Comparison of ENCODE assay signal across 25 cellular contexts in the genomic region with DNA sequence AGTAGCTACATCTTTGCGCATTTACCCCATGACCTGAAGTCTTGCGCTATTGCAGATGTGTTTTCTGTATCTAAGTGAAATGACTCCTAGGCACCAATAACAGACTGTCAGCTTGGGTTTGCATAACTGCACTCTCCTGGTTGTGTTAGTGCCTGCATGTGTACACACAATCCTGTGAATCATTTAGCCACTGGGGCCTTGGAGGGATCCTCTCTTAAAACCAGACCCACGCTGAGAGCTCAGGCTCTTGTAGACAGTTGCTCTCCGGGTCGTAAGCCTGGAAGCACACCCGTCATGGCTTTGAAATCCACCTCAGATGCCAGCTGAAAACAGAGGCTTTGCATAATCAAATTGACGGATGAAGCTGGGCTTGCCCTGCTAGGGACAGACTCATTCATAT.
DNase-seq lines count a peak whose midpoint lies in the region; ATAC-seq, FAIRE-seq and TF ChIP-seq lines count a peak whose summit lies in the region.
"Had no signal": no experiment of that assay in that cellular context is flagged by ENCODE, and none has a peak within 500 bp of the region (broad histone marks: within the 10 kb centered on the region; RNA-seq: fewer than 3 reads in every experiment).

No MANE protein-coding gene starts in this region.

- H3K4me3 ChIP-seq in GM23248 (no peak overlapping the region), bronchial epithelial cell (ENCODE audit: low read depth, low read length) (no peak overlapping the region)
- H3K4me3 ChIP-seq: HAP-1 had no signal

- H3K36me3 Mint-ChIP-seq in activated CD4-positive, alpha-beta memory T cell treated with anti-CD3 and anti-CD28 coated beads for 36 hours: no peaks in the 10 kb centered on the region

- H3K4me2 ChIP-seq in GM23248 (ENCODE audit: unreplicated experiment): no peak overlapping the region

- no peaks in the 10 kb centered on the region for H3K36me3 ChIP-seq in GM23248 (ENCODE audit: low read depth)
- H3K36me3 ChIP-seq in bronchial epithelial cell (ENCODE audit: control insufficient read depth, insufficient read depth, low read length): no peaks in the 10 kb centered on the region
- H3K36me3 ChIP-seq: BE2C, HAP-1 had no signal

- peak; percentile 54 for DNase-seq in AG08395 (ENCODE audit: low spot score)
- peak; percentile 63 for DNase-seq in GM23248
- peak; percentile 3 for DNase-seq in bronchial epithelial cell (ENCODE audit: low read depth)
- DNase-seq in left lobe of liver (ENCODE audit: low spot score): peak; percentile 50
- DNase-seq in activated CD4-positive, alpha-beta memory T cell treated with anti-CD3 and anti-CD28 coated beads for 36 hours: no peak
- DNase-seq in activated CD4-positive, CD25-positive, alpha-beta regulatory T cell treated with anti-CD3 and anti-CD28 coated beads, Interleukin-2, amount 50 U/mL, for 72 hours: no peak
- DNase-seq in T-helper 9 cell: no peak
- DNase-seq: 8988T, BE2C, DMS53, GDM1, KG1, MV-4-11, NCI-H1105 treated with DMSO at 0.1 percent for 48 hours, NCI-H2081, NCI-H2171, NCI-H345, NCI-H524, PC-3, RPMI8226, SHP77, SW 1271 had no signal

- H3K79me2 ChIP-seq in GM23248 (ENCODE audit: insufficient read depth): no peaks in the 10 kb centered on the region

- H3K27ac Mint-ChIP-seq in activated CD4-positive, alpha-beta memory T cell treated with anti-CD3 and anti-CD28 coated beads for 36 hours: no peak overlapping the region

- H2AFZ ChIP-seq in GM23248: no peak overlapping the region

- no peaks in the 10 kb centered on the region for H4K20me1 ChIP-seq in GM23248 (ENCODE audit: insufficient read depth)

- no peaks in the 10 kb centered on the region for H3K9me2 ChIP-seq in GM23248 (ENCODE audit: insufficient read depth)

- 14 to 20% methylated on average over 7 of the region's 7 CpGs for WGBS in GM23248 (ENCODE audit: low coverage in 1 of 2, low lambda C conversion rate in 2 of 2, missing lambda C conversion rate in 2 of 2), 2 experiments

- intact Hi-C loops in activated CD4-positive, alpha-beta memory T cell treated with anti-CD3 and anti-CD28 coated beads for 36 hours (cut with micrococcal nuclease): no loop called here

- no peaks in the 10 kb centered on the region for H3F3A ChIP-seq in GM23248 (ENCODE audit: insufficient read depth)

- no peaks in the 10 kb centered on the region for H3K9me3 ChIP-seq in GM23248 (ENCODE audit: low read depth)
- H3K9me3 ChIP-seq: BE2C, HAP-1 had no signal

- POLR2A ChIA-PET in activated CD4-positive, alpha-beta memory T cell treated with anti-CD3 and anti-CD28 coated beads for 36 hours (lab: Charles Lee): no interaction called here

- H3K4me3 Mint-ChIP-seq in activated CD4-positive, alpha-beta memory T cell treated with anti-CD3 and anti-CD28 coated beads for 36 hours: no peak overlapping the region

- CTCF ChIA-PET in activated CD4-positive, alpha-beta memory T cell treated with anti-CD3 and anti-CD28 coated beads for 36 hours (lab: Charles Lee): no interaction called here

- peak; percentile 75 for ATAC-seq in left lobe of liver
- ATAC-seq in GM19328 (IDR thresholded peaks at IDR 0.05; ENCODE audit: unreplicated experiment): no peak
- ATAC-seq: PC-3 had no signal

- in situ Hi-C loops in GM23248 (cut with MboI): no loop called here

- H3K27ac ChIP-seq in GM23248: no peak overlapping the region

- no peaks in the 10 kb centered on the region for H3K9me3 Mint-ChIP-seq in activated CD4-positive, alpha-beta memory T cell treated with anti-CD3 and anti-CD28 coated beads for 36 hours

- no peak overlapping the region for H3K9ac ChIP-seq in GM23248

- H3K4me1 Mint-ChIP-seq in activated CD4-positive, alpha-beta memory T cell treated with anti-CD3 and anti-CD28 coated beads for 36 hours (ENCODE audit: low read depth): no peaks in the 10 kb centered on the region

- peak; percentile 18 for FAIRE-seq in bronchial epithelial cell (lab: Jason Lieb, UNC)
- FAIRE-seq: D721Med had no signal

- no peaks in the 10 kb centered on the region for H3K4me1 ChIP-seq in GM23248 (ENCODE audit: insufficient read depth)
- H3K4me1 ChIP-seq: BE2C, HAP-1 had no signal

- H3K27me3 ChIP-seq in GM23248 (replicated peaks; ENCODE audit: insufficient read depth) (peaks cover 27% of the 10 kb centered on the region), bronchial epithelial cell (ENCODE audit: control insufficient read depth, insufficient read depth, low read length) (no peaks in the 10 kb centered on the region)

- TF ChIP-seq CTCF in bronchial epithelial cell (IDR thresholded peaks at IDR 0.05; ENCODE audit: insufficient read depth, low read length, severe bottlenecking): no peak

- peaks cover 2% of the 10 kb centered on the region for H3K27me3 Mint-ChIP-seq in activated CD4-positive, alpha-beta memory T cell treated with anti-CD3 and anti-CD28 coated beads for 36 hours

Comparison
In these comparisons a context has a peak if more than half of its experiments do, and no peak if none do; other contexts are left out.
1. DNase-seq: peak in AG08395 (single experiment), GM23248 (single experiment), bronchial epithelial cell (single experiment) and left lobe of liver (single experiment); none in activated CD4-positive, alpha-beta memory T cell treated with anti-CD3 and anti-CD28 coated beads for 36 hours (single experiment), activated CD4-positive, CD25-positive, alpha-beta regulatory T cell treated with anti-CD3 and anti-CD28 coated beads, Interleukin-2, amount 50 U/mL, for 72 hours (single experiment) and T-helper 9 cell (single experiment).